23 cellular contexts compared by ENCODE assay signal in genomic region chr16:6019490-6019991, GRCh38.
DNase-seq lines count a peak whose midpoint lies in the region; ATAC-seq and TF ChIP-seq lines count a peak whose summit lies in the region.
"Had no signal": no experiment of that assay in that cellular context is flagged by ENCODE, and none has a peak within 500 bp of the region (broad histone marks: within the 10 kb centered on the region; RNA-seq: fewer than 3 reads in every experiment).

No MANE protein-coding gene starts in this region.

- CTCF ChIA-PET in SK-N-SH (lab: Yijun Ruan, JAX): interaction anchor here (0.8 to 3.4 kb wide), 5 partner anchors 41 to 624 kb away, joined by 3 to 18 read pairs (median 3); no protein-coding TSS in a partner anchor

- no peaks in the 10 kb centered on the region for H3F3A ChIP-seq in SK-N-SH (replicated peaks; ENCODE audit: insufficient read depth)

- no peak overlapping the region for H3K9ac ChIP-seq in SK-N-SH

- no peaks in the 10 kb centered on the region for H3K36me3 Mint-ChIP-seq in T-helper 2 cell treated with Interferon-gamma antibody and Interleukin-4, amounts not matched to agents 5 μg/mL and 100 μg/mL, for 36 hours (ENCODE audit: low read depth)
- H3K36me3 Mint-ChIP-seq: CD14-positive monocyte; natural killer cell treated with Interleukin-12 subunit alpha and Interleukin-12 subunit beta and Interleukin-15 and Interleukin-18, amount 100 ng/mL, for 72 hours; stimulated activated naive B cell treated with anti-CD40 and anti-IgM and Interleukin-4, amounts not matched to agents 10 μg/mL and 1 μg/mL and 100 μg/mL, for 72 hours had no signal

- no peaks in the 10 kb centered on the region for H3K79me2 ChIP-seq in SK-N-SH (ENCODE audit: insufficient read depth)

- no peak for TF ChIP-seq RAD21 in SK-N-SH (IDR thresholded peaks at IDR 0.05; ENCODE audit: low read length)

- in situ Hi-C loops in transverse colon (cut with MboI; ENCODE audit: low pct_ligation_motif_present in 1 of 4, low pct_unique_long_range_greater_than_20kb in 1 of 4, low sequenced_read_pairs in 3 of 4): no loop called here

- H3K36me3 ChIP-seq in SK-N-SH (replicated peaks in 1 of 2; ENCODE audit: control insufficient read depth in 1 of 2, insufficient read depth in 2 of 2, low read length in 1 of 2) (no peaks in the 10 kb centered on the region), transverse colon (no peaks in the 10 kb centered on the region)
- H3K36me3 ChIP-seq: upper lobe of left lung had no signal

- no peak for TF ChIP-seq POLR2A in transverse colon (IDR thresholded peaks at IDR 0.05)

- H3K9me2 ChIP-seq in SK-N-SH: no peaks in the 10 kb centered on the region

- peak; percentile 78 for DNase-seq in SK-N-SH
- peak; percentile 63 for DNase-seq in iPS-NIHi11 (ENCODE audit: low spot score)
- DNase-seq in T-helper 2 cell treated with Interferon-gamma antibody and Interleukin-4, amounts not matched to agents 5 μg/mL and 100 μg/mL, for 36 hours (ENCODE audit: low spot score): no peak
- DNase-seq in transverse colon: no peak
- DNase-seq: activated CD4-positive, CD25-positive, alpha-beta regulatory T cell; activated CD8-positive, alpha-beta memory T cell treated with anti-CD3 and anti-CD28 coated beads for 24 hours; DMS53; foreskin melanocyte; mammary epithelial cell; NCI-H1417 treated with DMSO at 0.1 percent for 48 hours; NCI-H2171; stimulated activated naive B cell treated with anti-CD40 and anti-IgM and Interleukin-4, amounts not matched to agents 10 μg/mL and 1 μg/mL and 100 μg/mL, for 72 hours had no signal

- H3K9me3 Mint-ChIP-seq in T-helper 2 cell treated with Interferon-gamma antibody and Interleukin-4, amounts not matched to agents 5 μg/mL and 100 μg/mL, for 36 hours: peaks cover 11% of the 10 kb centered on the region
- H3K9me3 Mint-ChIP-seq: T-helper 1 cell treated with Interleukin-12 subunit alpha and Interleukin-12 subunit beta and Interleukin-4 antibody, amounts not matched to agents 30 μg/mL and 1 μg/mL, for 36 hours had no signal

- H3K4me2 ChIP-seq in SK-N-SH: no peak overlapping the region

- H3K4me1 ChIP-seq in SK-N-SH (ENCODE audit: control insufficient read depth in 1 of 2, insufficient read depth in 2 of 2, low read depth in 1 of 2, low read length in 1 of 2): peaks cover 0 to 8% of the 10 kb centered on the region in 2 experiments; a peak in 1 of 4 replicates
- peaks cover 0 to 9% (median 0%) of the 10 kb centered on the region in 4 donors for H3K4me1 ChIP-seq in transverse colon

- H3K9me3 ChIP-seq in SK-N-SH: no peaks in the 10 kb centered on the region
- no peaks in the 10 kb centered on the region for H3K9me3 ChIP-seq in transverse colon
- H3K9me3 ChIP-seq: upper lobe of left lung had no signal

- WGBS in SK-N-SH (ENCODE audit: low lambda C conversion rate): 33% methylated on average over 3 of the region's 50 CpGs
- 11% methylated on average over 43 of the region's 50 CpGs; no CpG with 5 or more reads in 1 of the 2 donors for WGBS in transverse colon (ENCODE audit: low coverage in 1 of 2), 2 donors

- POLR2A ChIA-PET in SK-N-SH (lab: Yijun Ruan, JAX): interaction anchor here (0.7 kb wide), 1 partner anchor 395 kb away, joined by 3 read pairs; no protein-coding TSS in a partner anchor

- peaks cover 8% of the 10 kb centered on the region for H3K27me3 Mint-ChIP-seq in T-helper 2 cell treated with Interferon-gamma antibody and Interleukin-4, amounts not matched to agents 5 μg/mL and 100 μg/mL, for 36 hours (ENCODE audit: low read depth)

- ATAC-seq in SK-N-SH treated with all-trans-retinoic acid at 6 μM for 48 hours (no peak), HG02763 (IDR thresholded peaks at IDR 0.05; ENCODE audit: unreplicated experiment) (no peak)
- ATAC-seq: activated T-helper 17 cell treated with anti-CD3 and anti-CD28 coated beads, Interleukin-2, amount 50 U/mL, for 72 hours; HCT116; stimulated activated naive B cell treated with anti-CD40 and anti-IgM and Interleukin-4, amounts not matched to agents 10 μg/mL and 1 μg/mL and 100 μg/mL, for 72 hours had no signal

- H3K4me3 Mint-ChIP-seq in T-helper 2 cell treated with Interferon-gamma antibody and Interleukin-4, amounts not matched to agents 5 μg/mL and 100 μg/mL, for 36 hours: no peak overlapping the region
- H3K4me3 Mint-ChIP-seq: activated T-helper 17 cell treated with anti-CD3 and anti-CD28 coated beads, Interleukin-2, amount 50 U/mL, for 72 hours; natural killer cell treated with Interleukin-12 subunit alpha and Interleukin-12 subunit beta and Interleukin-15 and Interleukin-18, amount 100 ng/mL, for 72 hours; stimulated activated naive B cell treated with anti-CD40 and anti-IgM and Interleukin-4, amounts not matched to agents 10 μg/mL and 1 μg/mL and 100 μg/mL, for 72 hours; T-helper 1 cell treated with Interleukin-12 subunit alpha and Interleukin-12 subunit beta and Interleukin-4 antibody, amounts not matched to agents 30 μg/mL and 1 μg/mL, for 36 hours had no signal

- TF ChIP-seq CTCF in SK-N-SH (IDR thresholded peaks at IDR 0.05) (no peak), transverse colon (IDR thresholded peaks at IDR 0.05) (no peak)

- intact Hi-C loops in transverse colon (cut with DNase I; ENCODE audit: low total_unique reads): no loop called here

- H4K20me1 ChIP-seq in SK-N-SH (ENCODE audit: insufficient read depth): no peaks in the 10 kb centered on the region

- H3K4me1 Mint-ChIP-seq in T-helper 2 cell treated with Interferon-gamma antibody and Interleukin-4, amounts not matched to agents 5 μg/mL and 100 μg/mL, for 36 hours (ENCODE audit: low read depth): no peaks in the 10 kb centered on the region
- H3K4me1 Mint-ChIP-seq: activated T-helper 17 cell treated with anti-CD3 and anti-CD28 coated beads, Interleukin-2, amount 50 U/mL, for 72 hours; CD14-positive monocyte; stimulated activated naive B cell treated with anti-CD40 and anti-IgM and Interleukin-4, amounts not matched to agents 10 μg/mL and 1 μg/mL and 100 μg/mL, for 72 hours had no signal

- no peak overlapping the region for H2AFZ ChIP-seq in SK-N-SH (ENCODE audit: low read depth)

- H3K27ac ChIP-seq in SK-N-SH (ENCODE audit: low read depth in 2 of 2, low read length in 1 of 2): no peak overlapping the region; a peak in 1 of 4 replicates
- peak overlapping the region; percentile 23 for H3K27ac ChIP-seq in cingulate gyrus (ENCODE audit: low read depth, low read length)
- peak overlapping the region; percentile 36 for H3K27ac ChIP-seq in temporal lobe (ENCODE audit: low read depth, low read length)
- no peak overlapping the region for H3K27ac ChIP-seq in transverse colon
- H3K27ac ChIP-seq: epithelial cell of prostate, upper lobe of left lung had no signal

- H3K4me3 ChIP-seq in SK-N-SH (ENCODE audit: low read depth in 2 of 2, low read length in 1 of 2) (peak overlapping the region in 1 of 2 experiments; percentile 38; a peak in 2 of 4 replicates), transverse colon (peak overlapping the region in 1 of 4 donors; percentile 10)
- H3K4me3 ChIP-seq: upper lobe of left lung had no signal

- H3K27ac Mint-ChIP-seq in T-helper 2 cell treated with Interferon-gamma antibody and Interleukin-4, amounts not matched to agents 5 μg/mL and 100 μg/mL, for 36 hours: no peak overlapping the region
- H3K27ac Mint-ChIP-seq: activated T-helper 17 cell treated with anti-CD3 and anti-CD28 coated beads, Interleukin-2, amount 50 U/mL, for 72 hours; CD14-positive monocyte; natural killer cell treated with Interleukin-12 subunit alpha and Interleukin-12 subunit beta and Interleukin-15 and Interleukin-18, amount 100 ng/mL, for 72 hours; stimulated activated naive B cell treated with anti-CD40 and anti-IgM and Interleukin-4, amounts not matched to agents 10 μg/mL and 1 μg/mL and 100 μg/mL, for 72 hours; T-helper 1 cell treated with Interleukin-12 subunit alpha and Interleukin-12 subunit beta and Interleukin-4 antibody, amounts not matched to agents 30 μg/mL and 1 μg/mL, for 36 hours had no signal

- TF ChIP-seq EP300 in SK-N-SH (IDR thresholded peaks at IDR 0.05; ENCODE audit: borderline replicate concordance in 1 of 2, low read depth in 1 of 2, low read length in 1 of 2) (no peak), transverse colon (IDR thresholded peaks at IDR 0.05; ENCODE audit: low read depth) (no peak)

- H3K27me3 ChIP-seq in SK-N-SH (ENCODE audit: insufficient read depth): no peaks in the 10 kb centered on the region
- peaks cover 47% of the 10 kb centered on the region for H3K27me3 ChIP-seq in transverse colon

TF ChIP-seq in SK-N-SH, 30 proteins besides CTCF, POLR2A, EP300 and RAD21 (continues in another document):
- TF ChIP-seq RFX5 (IDR thresholded peaks at IDR 0.05; ENCODE audit: low read length) (no peak), MXI1 (IDR thresholded peaks at IDR 0.05; ENCODE audit: low read depth, low read length) (no peak), FOSL2 (IDR thresholded peaks at IDR 0.05; ENCODE audit: borderline replicate concordance, low read depth) (no peak), GATA2 (CRISPR knock-in tag; IDR thresholded peaks at IDR 0.05) (no peak), FOXM1 (IDR thresholded peaks at IDR 0.05; ENCODE audit: low read depth) (no peak)

TF ChIP-seq in SK-N-SH treated with all-trans-retinoic acid at 6 μM for 48 hours, 23 proteins besides CTCF, POLR2A, EP300 and RAD21:
- TF ChIP-seq POU6F1 (CRISPR knock-in tag; IDR thresholded peaks at IDR 0.05; ENCODE audit: borderline replicate concordance, low read depth): no peak
- TF ChIP-seq TOX (CRISPR knock-in tag; IDR thresholded peaks at IDR 0.05; ENCODE audit: borderline replicate concordance): no peak
- no peak for TF ChIP-seq ZNF70 (CRISPR knock-in tag; IDR thresholded peaks at IDR 0.05)
- TF ChIP-seq TCF4 (CRISPR knock-in tag; IDR thresholded peaks at IDR 0.05; ENCODE audit: borderline replicate concordance): no peak
- TF ChIP-seq ZFP30 (CRISPR knock-in tag; IDR thresholded peaks at IDR 0.05): no peak

Comparison
In these comparisons a context has a peak if more than half of its experiments do, and no peak if none do; other contexts are left out.
1. DNase-seq: peak in SK-N-SH (single experiment) and iPS-NIHi11 (single experiment); none in T-helper 2 cell treated with Interferon-gamma antibody and Interleukin-4, amounts not matched to agents 5 μg/mL and 100 μg/mL, for 36 hours (single experiment) and transverse colon (single experiment).
2. H3K27ac ChIP-seq: peak in cingulate gyrus (single experiment) and temporal lobe (single experiment); none in SK-N-SH (0 of 2) and transverse colon (0 of 4).